26 cellular contexts compared by ENCODE assay signal in the genomic region with DNA sequence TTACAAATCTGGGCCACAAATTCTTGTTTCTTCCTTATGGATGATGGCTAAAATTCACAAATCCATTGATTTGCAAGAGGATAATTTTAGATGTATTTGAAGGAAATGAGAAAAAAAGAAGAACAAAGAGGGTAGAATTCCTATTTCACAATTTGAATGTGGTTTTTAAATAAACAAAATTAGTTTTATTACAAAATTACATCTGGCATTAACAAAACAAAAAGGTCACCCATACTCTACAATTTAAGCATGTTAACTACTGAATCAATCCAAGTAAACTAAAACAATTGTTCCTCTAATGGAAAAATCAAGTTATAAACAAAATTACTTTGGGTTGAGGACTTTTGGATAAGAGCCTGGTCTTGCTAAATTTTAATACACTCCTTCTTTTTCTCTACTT.
"Had no signal": no experiment of that assay in that cellular context is flagged by ENCODE, and none has a peak within 500 bp of the region (broad histone marks: within the 10 kb centered on the region; RNA-seq: fewer than 3 reads in every experiment).

No MANE protein-coding gene starts in this region.

- H3K36me3 ChIP-seq: colonic mucosa, esophagus muscularis mucosa, gastrocnemius medialis, heart right ventricle, left lung, lower lobe of right lung had no signal

- H3K4me1 Mint-ChIP-seq: endodermal cell; naive B cell; naive thymus-derived CD8-positive, alpha-beta T cell had no signal

- H3K9me3 ChIP-seq: colonic mucosa, esophagus muscularis mucosa, gastrocnemius medialis, heart right ventricle, left lung, lower lobe of right lung, mucosa of descending colon had no signal

- H3K27me3 Mint-ChIP-seq: dendritic cell treated with granulocyte-macrophage colony-stimulating factor and Interleukin-4, amounts not matched to agents 40 ng/mL and 50 ng/mL, for 4 days; effector memory CD8-positive, alpha-beta T cell; naive B cell had no signal

- H3K4me3 Mint-ChIP-seq: dendritic cell treated with granulocyte-macrophage colony-stimulating factor and Interleukin-4, amounts not matched to agents 40 ng/mL and 50 ng/mL, for 4 days; effector memory CD8-positive, alpha-beta T cell; endodermal cell; mesothelial cell of epicardium; naive B cell; naive thymus-derived CD8-positive, alpha-beta T cell had no signal

- H3K27me3 ChIP-seq: colonic mucosa, esophagus muscularis mucosa, gastrocnemius medialis, heart right ventricle, left lung had no signal

- H3K27ac ChIP-seq: colonic mucosa, esophagus muscularis mucosa, gastrocnemius medialis, heart right ventricle, left lung, lower lobe of right lung had no signal

- FAIRE-seq: endothelial cell of umbilical vein, islet of Langerhans, keratinocyte had no signal

- DNase-seq: colonic mucosa; cortex of kidney; effector CD8-positive, alpha-beta T cell; effector memory CD8-positive, alpha-beta T cell; endodermal cell; foreskin fibroblast; foreskin melanocyte; gastrocnemius medialis; glutamatergic neuron; head of caudate nucleus; heart right ventricle; hippocampal formation; left cardiac atrium; left lung; left ventricle myocardium superior; lower lobe of right lung; mesenchymal stem cell; mucosa of descending colon; naive B cell; naive thymus-derived CD8-positive, alpha-beta T cell had no signal

- H3K36me3 Mint-ChIP-seq: mesothelial cell of epicardium; naive thymus-derived CD8-positive, alpha-beta T cell had no signal

- H3K9me3 Mint-ChIP-seq: endodermal cell, mesothelial cell of epicardium had no signal

- H3K4me1 ChIP-seq: colonic mucosa, esophagus muscularis mucosa, gastrocnemius medialis, heart right ventricle, left lung, lower lobe of right lung had no signal

- H3K4me3 ChIP-seq: colonic mucosa, esophagus muscularis mucosa, gastrocnemius medialis, heart right ventricle, left lung, lower lobe of right lung, mucosa of descending colon had no signal

- H3K27ac Mint-ChIP-seq: dendritic cell treated with granulocyte-macrophage colony-stimulating factor and Interleukin-4, amounts not matched to agents 40 ng/mL and 50 ng/mL, for 4 days; effector memory CD8-positive, alpha-beta T cell; endodermal cell; mesothelial cell of epicardium; naive B cell; naive thymus-derived CD8-positive, alpha-beta T cell had no signal
